ENCODE assay signal across 11 cellular contexts in the genomic region with DNA sequence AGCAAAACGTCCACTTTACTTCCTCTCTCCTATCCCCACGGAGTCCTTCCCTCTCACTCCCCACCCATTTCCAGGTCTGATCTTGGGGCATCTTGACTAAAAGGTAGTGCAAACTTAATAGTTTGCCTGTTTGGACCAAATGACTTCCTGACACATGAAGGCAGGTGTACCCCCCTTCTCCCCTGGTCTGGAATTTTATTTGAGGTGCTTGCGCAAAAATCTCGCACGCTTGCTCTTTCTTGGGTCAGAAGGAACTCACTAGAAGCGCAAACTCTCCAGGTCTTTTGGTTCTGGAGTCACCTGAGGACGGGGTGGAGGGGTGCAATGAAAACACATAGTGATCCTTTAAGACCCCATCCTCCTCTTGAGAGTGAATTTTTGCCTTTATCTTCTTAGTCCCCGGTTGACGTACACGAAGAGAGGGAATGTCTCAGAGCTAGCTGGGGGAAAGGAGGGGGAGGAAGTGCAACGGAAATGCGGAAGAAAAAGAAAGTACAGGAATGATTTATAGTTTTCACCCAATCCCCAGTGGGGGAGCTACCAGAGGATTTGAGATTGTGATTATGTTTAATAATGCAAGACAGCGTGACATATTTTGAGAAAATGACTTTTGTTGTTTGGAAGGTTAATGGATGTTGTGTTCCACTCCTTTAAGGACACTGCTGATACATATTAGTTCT. TPM values are rescaled to one million over a fixed set of nuclear protein-coding genes. Genes with fewer than 3 reads are reported as not detected.
A peak's percentile ranks its signal among the peaks of the same experiment; 100 is the strongest.
DNase-seq lines count a peak whose midpoint lies in the region; ATAC-seq, FAIRE-seq and TF ChIP-seq lines count a peak whose summit lies in the region.
"Had no signal": no experiment of that assay in that cellular context is flagged by ENCODE, and none has a peak within 500 bp of the region (broad histone marks: within the 10 kb centered on the region; RNA-seq: fewer than 3 reads in every experiment).

No MANE protein-coding gene starts in this region.

- TF ChIP-seq CTCF in kidney (IDR thresholded peaks at IDR 0.05; ENCODE audit: borderline replicate concordance, extremely low read depth, insufficient read depth), result no peak

- peaks cover 10% of the 10 kb centered on the region for H3K4me1 Mint-ChIP-seq in activated CD4-positive, alpha-beta T cell treated with anti-CD3 and anti-CD28 coated beads, Interleukin-2, amount 10 ng/mL, durations not matched to agents 24 days and 14 days

- no peak overlapping the region for H3K27ac Mint-ChIP-seq in activated CD4-positive, alpha-beta T cell treated with anti-CD3 and anti-CD28 coated beads, Interleukin-2, amount 10 ng/mL, durations not matched to agents 24 days and 14 days

- no peak overlapping the region for H3K4me3 Mint-ChIP-seq in activated CD4-positive, alpha-beta T cell treated with anti-CD3 and anti-CD28 coated beads, Interleukin-2, amount 10 ng/mL, durations not matched to agents 24 days and 14 days

- DNase-seq in cerebellum (ENCODE audit: low spot score), result peak; percentile 13
- no peak for DNase-seq in kidney
- DNase-seq in substantia nigra (lab: John Stamatoyannopoulos, UW), result peak in 9 of 49 donors; percentile 6 to 80 (median 32)
- DNase-seq in NCI-H510A treated with DMSO at 0.1 percent for 48 hours (lab: John Stamatoyannopoulos, UW), result no peak
- DNase-seq in activated CD4-positive, alpha-beta T cell treated with anti-CD3 and anti-CD28 coated beads, Interleukin-2, amount 10 ng/mL, durations not matched to agents 24 days and 14 days, result no peak
- DNase-seq: central memory CD4-positive, alpha-beta T cell; transverse colon had no signal

- H3K27me3 Mint-ChIP-seq in activated CD4-positive, alpha-beta T cell treated with anti-CD3 and anti-CD28 coated beads, Interleukin-2, amount 10 ng/mL, durations not matched to agents 24 days and 14 days, result peaks cover 32% of the 10 kb centered on the region

- no peaks in the 10 kb centered on the region for H3K36me3 Mint-ChIP-seq in activated CD4-positive, alpha-beta T cell treated with anti-CD3 and anti-CD28 coated beads, Interleukin-2, amount 10 ng/mL, durations not matched to agents 24 days and 14 days (ENCODE audit: low read depth)

- no peak for FAIRE-seq in kidney (lab: Jason Lieb, UNC)

- H3K4me3 ChIP-seq in HUES64 (ENCODE audit: low read length) (peak overlapping the region; percentile 56), kidney (ENCODE audit: low read length in 2 of 2) (peak overlapping the region; percentile 49 to 57)
- H3K4me3 ChIP-seq: lung had no signal

- no peak for ATAC-seq in HG03378 (IDR thresholded peaks at IDR 0.05; ENCODE audit: unreplicated experiment)
- no peak for ATAC-seq in HG03520 (IDR thresholded peaks at IDR 0.05; ENCODE audit: unreplicated experiment)

- intact Hi-C loops in kidney (cut with DNase I), result no loop called here
- intact Hi-C loops in activated CD4-positive, alpha-beta T cell treated with anti-CD3 and anti-CD28 coated beads, Interleukin-2, amount 10 ng/mL, durations not matched to agents 24 days and 14 days (cut with micrococcal nuclease), result loop anchor here (2.0 to 5.0 kb wide), 3 partner anchors 139 to 1467 kb away; no protein-coding TSS in a partner anchor

- 8% methylated on average over 13 of the region's 13 CpGs for WGBS in HUES64

- H3K27ac ChIP-seq in HUES64 (ENCODE audit: low read depth, low read length) (no peak overlapping the region), kidney (ENCODE audit: low read depth in 2 of 2, low read length in 2 of 2) (no peak overlapping the region), substantia nigra (ENCODE audit: low read depth, low read length, poor library complexity, severe bottlenecking) (peak overlapping the region; percentile 86)

- peaks cover 10% of the 10 kb centered on the region for H3K4me1 ChIP-seq in HUES64 (ENCODE audit: insufficient read depth, low read length)
- peaks cover 0 to 6% of the 10 kb centered on the region in 2 donors for H3K4me1 ChIP-seq in kidney (ENCODE audit: control insufficient read depth in 1 of 2, insufficient read depth in 1 of 2, low read depth in 1 of 2, low read length in 2 of 2)

- H3K9me3 Mint-ChIP-seq in activated CD4-positive, alpha-beta T cell treated with anti-CD3 and anti-CD28 coated beads, Interleukin-2, amount 10 ng/mL, durations not matched to agents 24 days and 14 days, result no peaks in the 10 kb centered on the region

- H3K36me3 ChIP-seq in HUES64 (ENCODE audit: insufficient read depth, low read length) (no peaks in the 10 kb centered on the region), kidney (ENCODE audit: control insufficient read depth in 1 of 2, insufficient read depth in 2 of 2, low read length in 2 of 2) (no peaks in the 10 kb centered on the region)
- H3K36me3 ChIP-seq: transverse colon had no signal

- H3K27me3 ChIP-seq in HUES64 (ENCODE audit: insufficient read depth, low read length), result peaks cover 64% of the 10 kb centered on the region

- peak overlapping the region; percentile 26; the same call in 1 of the 2 replicates for H3K9ac ChIP-seq in HUES64 (ENCODE audit: low read depth, low read length)
- H3K9ac ChIP-seq in kidney (ENCODE audit: low read length in 2 of 2), result peak overlapping the region in 1 of 2 donors; percentile 19

- H3K9me3 ChIP-seq in HUES64 (ENCODE audit: insufficient read depth, low read depth, low read length) (no peaks in the 10 kb centered on the region), kidney (ENCODE audit: control insufficient read depth in 1 of 2, low read length in 2 of 2) (no peaks in the 10 kb centered on the region)
- H3K9me3 ChIP-seq: transverse colon had no signal

RNA-seq across cellular contexts. Expression of gene ADGRB3, which starts 4.9 kb away (rescaled TPM):
- 0.55 TPM for polyA plus RNA-seq in HUES64 (2013, experiment 1 of 2)
- 0.63 TPM for polyA plus RNA-seq in HUES64 (2013, experiment 2 of 2)
- 237 TPM for total RNA-seq in cerebellum
- 2.2 TPM for total RNA-seq in kidney
- 0.26 TPM for polyA plus RNA-seq in kidney (ENCODE audit: insufficient read depth, low read depth, low replicate concordance)
- not detected in 2 replicates for total RNA-seq in activated CD4-positive, alpha-beta T cell treated with anti-CD3 and anti-CD28 coated beads, Interleukin-2, amount 10 ng/mL, durations not matched to agents 24 days and 14 days

Comparison
In these comparisons a context has a peak if more than half of its experiments do, and no peak if none do; other contexts are left out.
1. RNA of gene ADGRB3, which starts 4.9 kb away (total RNA-seq): 237 TPM in cerebellum (single experiment); 2.2 TPM in kidney (single experiment) and not detected in activated CD4-positive, alpha-beta T cell treated with anti-CD3 and anti-CD28 coated beads, Interleukin-2, amount 10 ng/mL, durations not matched to agents 24 days and 14 days; every median in the first group is over 10 times any median in the second.